ENCODE assay signal across 1 cellular context in the genomic region with DNA sequence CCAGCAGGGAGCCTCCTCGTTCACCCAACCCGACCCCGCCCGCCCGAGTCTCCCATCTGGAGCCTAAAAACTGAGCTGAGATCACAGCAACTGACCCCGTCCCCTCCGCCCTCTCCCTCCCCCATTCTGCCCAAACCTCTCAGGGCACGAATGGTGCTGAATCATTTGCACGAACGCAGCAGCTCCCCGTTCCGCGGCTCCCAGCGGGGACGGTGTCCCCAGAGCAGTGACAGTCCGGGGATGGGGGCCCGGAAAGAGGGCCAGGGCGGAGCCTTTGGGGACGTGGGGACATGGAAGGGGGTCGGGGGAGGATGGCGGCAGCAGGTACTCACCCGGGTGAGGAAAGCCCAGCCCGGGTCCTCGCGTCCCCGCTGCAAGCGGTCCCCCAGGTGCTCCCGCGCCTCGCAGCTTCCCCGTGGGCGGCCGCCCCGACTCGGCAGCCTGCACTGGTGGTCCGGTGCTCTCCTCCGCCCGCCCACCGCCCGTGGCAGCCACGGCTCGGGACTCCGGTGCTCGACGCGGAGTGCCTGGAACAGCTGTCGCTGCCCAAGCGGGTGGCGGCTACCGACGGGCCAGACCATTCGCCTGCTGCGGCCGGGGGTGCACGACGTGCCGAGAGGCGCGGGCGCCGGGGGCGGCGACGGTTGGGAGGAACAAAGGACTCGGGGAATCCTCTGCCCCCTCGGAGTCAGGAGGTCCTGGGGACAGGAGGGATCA.
TF ChIP-seq lines count a peak whose summit lies in the region.

A gene with protein sequence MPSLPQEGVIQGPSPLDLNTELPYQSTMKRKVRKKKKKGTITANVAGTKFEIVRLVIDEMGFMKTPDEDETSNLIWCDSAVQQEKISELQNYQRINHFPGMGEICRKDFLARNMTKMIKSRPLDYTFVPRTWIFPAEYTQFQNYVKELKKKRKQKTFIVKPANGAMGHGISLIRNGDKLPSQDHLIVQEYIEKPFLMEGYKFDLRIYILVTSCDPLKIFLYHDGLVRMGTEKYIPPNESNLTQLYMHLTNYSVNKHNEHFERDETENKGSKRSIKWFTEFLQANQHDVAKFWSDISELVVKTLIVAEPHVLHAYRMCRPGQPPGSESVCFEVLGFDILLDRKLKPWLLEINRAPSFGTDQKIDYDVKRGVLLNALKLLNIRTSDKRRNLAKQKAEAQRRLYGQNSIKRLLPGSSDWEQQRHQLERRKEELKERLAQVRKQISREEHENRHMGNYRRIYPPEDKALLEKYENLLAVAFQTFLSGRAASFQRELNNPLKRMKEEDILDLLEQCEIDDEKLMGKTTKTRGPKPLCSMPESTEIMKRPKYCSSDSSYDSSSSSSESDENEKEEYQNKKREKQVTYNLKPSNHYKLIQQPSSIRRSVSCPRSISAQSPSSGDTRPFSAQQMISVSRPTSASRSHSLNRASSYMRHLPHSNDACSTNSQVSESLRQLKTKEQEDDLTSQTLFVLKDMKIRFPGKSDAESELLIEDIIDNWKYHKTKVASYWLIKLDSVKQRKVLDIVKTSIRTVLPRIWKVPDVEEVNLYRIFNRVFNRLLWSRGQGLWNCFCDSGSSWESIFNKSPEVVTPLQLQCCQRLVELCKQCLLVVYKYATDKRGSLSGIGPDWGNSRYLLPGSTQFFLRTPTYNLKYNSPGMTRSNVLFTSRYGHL (minus strand): TSS at position 534 of the 717 bp plus-strand sequence. CDS start 46,921 bp downstream, outside the sequence.

TF ChIP-seq in HEK293, 187 proteins besides CTCF, POLR2A, EP300 and RAD21 (continued from another document and continues in another):
- TF ChIP-seq, protein P1, sequence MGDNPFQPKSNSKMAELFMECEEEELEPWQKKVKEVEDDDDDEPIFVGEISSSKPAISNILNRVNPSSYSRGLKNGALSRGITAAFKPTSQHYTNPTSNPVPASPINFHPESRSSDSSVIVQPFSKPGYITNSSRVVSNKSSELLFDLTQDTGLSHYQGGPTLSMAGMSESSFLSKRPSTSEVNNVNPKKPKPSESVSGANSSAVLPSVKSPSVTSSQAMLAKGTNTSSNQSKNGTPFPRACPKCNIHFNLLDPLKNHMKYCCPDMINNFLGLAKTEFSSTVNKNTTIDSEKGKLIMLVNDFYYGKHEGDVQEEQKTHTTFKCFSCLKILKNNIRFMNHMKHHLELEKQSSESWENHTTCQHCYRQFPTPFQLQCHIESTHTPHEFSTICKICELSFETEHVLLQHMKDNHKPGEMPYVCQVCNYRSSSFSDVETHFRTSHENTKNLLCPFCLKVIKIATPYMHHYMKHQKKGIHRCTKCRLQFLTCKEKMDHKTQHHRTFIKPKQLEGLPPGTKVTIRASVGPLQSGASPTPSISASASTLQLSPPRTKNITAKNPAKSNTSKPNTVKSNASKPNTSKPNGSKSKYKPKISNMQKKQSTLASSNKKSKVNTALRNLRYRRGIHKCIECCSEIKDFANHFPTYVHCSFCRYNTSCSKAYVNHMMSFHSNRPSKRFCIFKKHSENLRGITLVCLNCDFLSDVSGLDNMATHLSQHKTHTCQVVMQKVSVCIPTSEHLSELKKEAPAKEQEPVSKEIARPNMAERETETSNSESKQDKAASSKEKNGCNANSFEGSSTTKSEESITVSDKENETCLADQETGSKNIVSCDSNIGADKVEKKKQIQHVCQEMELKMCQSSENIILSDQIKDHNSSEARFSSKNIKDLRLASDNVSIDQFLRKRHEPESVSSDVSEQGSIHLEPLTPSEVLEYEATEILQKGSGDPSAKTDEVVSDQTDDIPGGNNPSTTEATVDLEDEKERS (tag by site-specific recombination; IDR thresholded peaks at IDR 0.05) = no peak
- TF ChIP-seq ZNF155 (tag by site-specific recombination; IDR thresholded peaks at IDR 0.05) (no peak), GLIS2 (tag by site-specific recombination; IDR thresholded peaks at IDR 0.05) (peak; percentile 70; the same call in 1 of the 2 replicates), KLF7 (tag by site-specific recombination; IDR thresholded peaks at IDR 0.05; ENCODE audit: borderline replicate concordance) (no peak), ZNF132 (tag by site-specific recombination; IDR thresholded peaks at IDR 0.05; ENCODE audit: borderline replicate concordance) (no peak), MEIS1 (CRISPR knock-in tag; IDR thresholded peaks at IDR 0.05; ENCODE audit: borderline replicate concordance) (no peak), ZNF626 (tag by site-specific recombination; IDR thresholded peaks at IDR 0.05) (no peak), ZNF433 (tag by site-specific recombination; IDR thresholded peaks at IDR 0.05; ENCODE audit: low read depth) (no peak), ZNF585B (tag by site-specific recombination; IDR thresholded peaks at IDR 0.05) (no peak; the same call in 1 of the 2 replicates), FEZF1 (tag by site-specific recombination; IDR thresholded peaks at IDR 0.05) (no peak), ZNF302 (tag by site-specific recombination; IDR thresholded peaks at IDR 0.05; ENCODE audit: low read depth) (no peak), ZBTB48 (tag by site-specific recombination; IDR thresholded peaks at IDR 0.05) (0 out of 2 replicates have a peak, but pooled peaks have one; percentile 33), ZNF341 (tag by site-specific recombination; IDR thresholded peaks at IDR 0.05; ENCODE audit: low read depth) (peak; percentile 99), ZNF837 (tag by site-specific recombination; IDR thresholded peaks at IDR 0.05) (no peak), ZNF747 (tag by site-specific recombination; IDR thresholded peaks at IDR 0.05) (no peak)
- TF ChIP-seq, protein P2, sequence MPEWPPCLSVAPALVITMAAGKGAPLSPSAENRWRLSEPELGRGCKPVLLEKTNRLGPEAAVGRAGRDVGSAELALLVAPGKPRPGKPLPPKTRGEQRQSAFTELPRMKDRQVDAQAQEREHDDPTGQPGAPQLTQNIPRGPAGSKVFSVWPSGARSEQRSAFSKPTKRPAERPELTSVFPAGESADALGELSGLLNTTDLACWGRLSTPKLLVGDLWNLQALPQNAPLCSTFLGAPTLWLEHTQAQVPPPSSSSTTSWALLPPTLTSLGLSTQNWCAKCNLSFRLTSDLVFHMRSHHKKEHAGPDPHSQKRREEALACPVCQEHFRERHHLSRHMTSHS (tag by site-specific recombination; IDR thresholded peaks at IDR 0.05) = no peak
- TF ChIP-seq, protein P3, sequence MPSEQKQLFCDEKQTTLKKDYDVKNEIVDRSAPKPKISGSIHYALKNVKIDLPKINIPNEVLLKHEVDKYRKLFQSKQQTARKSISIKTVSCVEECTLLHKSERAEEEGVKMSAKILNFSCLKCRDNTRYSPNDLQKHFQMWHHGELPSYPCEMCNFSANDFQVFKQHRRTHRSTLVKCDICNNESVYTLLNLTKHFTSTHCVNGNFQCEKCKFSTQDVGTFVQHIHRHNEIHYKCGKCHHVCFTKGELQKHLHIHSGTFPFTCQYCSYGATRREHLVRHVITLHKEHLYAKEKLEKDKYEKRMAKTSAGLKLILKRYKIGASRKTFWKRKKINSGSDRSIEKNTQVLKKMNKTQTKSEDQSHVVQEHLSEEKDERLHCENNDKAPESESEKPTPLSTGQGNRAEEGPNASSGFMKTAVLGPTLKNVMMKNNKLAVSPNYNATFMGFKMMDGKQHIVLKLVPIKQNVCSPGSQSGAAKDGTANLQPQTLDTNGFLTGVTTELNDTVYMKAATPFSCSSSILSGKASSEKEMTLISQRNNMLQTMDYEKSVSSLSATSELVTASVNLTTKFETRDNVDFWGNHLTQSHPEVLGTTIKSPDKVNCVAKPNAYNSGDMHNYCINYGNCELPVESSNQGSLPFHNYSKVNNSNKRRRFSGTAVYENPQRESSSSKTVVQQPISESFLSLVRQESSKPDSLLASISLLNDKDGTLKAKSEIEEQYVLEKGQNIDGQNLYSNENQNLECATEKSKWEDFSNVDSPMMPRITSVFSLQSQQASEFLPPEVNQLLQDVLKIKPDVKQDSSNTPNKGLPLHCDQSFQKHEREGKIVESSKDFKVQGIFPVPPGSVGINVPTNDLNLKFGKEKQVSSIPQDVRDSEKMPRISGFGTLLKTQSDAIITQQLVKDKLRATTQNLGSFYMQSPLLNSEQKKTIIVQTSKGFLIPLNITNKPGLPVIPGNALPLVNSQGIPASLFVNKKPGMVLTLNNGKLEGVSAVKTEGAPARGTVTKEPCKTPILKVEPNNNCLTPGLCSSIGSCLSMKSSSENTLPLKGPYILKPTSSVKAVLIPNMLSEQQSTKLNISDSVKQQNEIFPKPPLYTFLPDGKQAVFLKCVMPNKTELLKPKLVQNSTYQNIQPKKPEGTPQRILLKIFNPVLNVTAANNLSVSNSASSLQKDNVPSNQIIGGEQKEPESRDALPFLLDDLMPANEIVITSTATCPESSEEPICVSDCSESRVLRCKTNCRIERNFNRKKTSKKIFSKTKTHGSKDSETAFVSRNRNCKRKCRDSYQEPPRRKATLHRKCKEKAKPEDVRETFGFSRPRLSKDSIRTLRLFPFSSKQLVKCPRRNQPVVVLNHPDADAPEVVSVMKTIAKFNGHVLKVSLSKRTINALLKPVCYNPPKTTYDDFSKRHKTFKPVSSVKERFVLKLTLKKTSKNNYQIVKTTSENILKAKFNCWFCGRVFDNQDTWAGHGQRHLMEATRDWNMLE (tag by site-specific recombination; conservative IDR thresholded peaks at IDR 0.05; ENCODE audit: low read depth) = 0 out of 2 replicates have a peak, but pooled peaks have one; percentile 34
- TF ChIP-seq, protein P4, sequence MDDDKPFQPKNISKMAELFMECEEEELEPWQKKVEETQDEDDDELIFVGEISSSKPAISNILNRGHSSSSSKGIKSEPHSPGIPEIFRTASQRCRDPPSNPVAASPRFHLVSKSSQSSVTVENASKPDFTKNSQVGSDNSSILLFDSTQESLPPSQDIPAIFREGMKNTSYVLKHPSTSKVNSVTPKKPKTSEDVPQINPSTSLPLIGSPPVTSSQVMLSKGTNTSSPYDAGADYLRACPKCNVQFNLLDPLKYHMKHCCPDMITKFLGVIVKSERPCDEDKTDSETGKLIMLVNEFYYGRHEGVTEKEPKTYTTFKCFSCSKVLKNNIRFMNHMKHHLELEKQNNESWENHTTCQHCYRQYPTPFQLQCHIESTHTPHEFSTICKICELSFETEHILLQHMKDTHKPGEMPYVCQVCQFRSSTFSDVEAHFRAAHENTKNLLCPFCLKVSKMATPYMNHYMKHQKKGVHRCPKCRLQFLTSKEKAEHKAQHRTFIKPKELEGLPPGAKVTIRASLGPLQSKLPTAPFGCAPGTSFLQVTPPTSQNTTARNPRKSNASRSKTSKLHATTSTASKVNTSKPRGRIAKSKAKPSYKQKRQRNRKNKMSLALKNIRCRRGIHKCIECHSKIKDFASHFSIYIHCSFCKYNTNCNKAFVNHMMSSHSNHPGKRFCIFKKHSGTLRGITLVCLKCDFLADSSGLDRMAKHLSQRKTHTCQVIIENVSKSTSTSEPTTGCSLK (tag by site-specific recombination; IDR thresholded peaks at IDR 0.05) = no peak
- TF ChIP-seq, protein P5, sequence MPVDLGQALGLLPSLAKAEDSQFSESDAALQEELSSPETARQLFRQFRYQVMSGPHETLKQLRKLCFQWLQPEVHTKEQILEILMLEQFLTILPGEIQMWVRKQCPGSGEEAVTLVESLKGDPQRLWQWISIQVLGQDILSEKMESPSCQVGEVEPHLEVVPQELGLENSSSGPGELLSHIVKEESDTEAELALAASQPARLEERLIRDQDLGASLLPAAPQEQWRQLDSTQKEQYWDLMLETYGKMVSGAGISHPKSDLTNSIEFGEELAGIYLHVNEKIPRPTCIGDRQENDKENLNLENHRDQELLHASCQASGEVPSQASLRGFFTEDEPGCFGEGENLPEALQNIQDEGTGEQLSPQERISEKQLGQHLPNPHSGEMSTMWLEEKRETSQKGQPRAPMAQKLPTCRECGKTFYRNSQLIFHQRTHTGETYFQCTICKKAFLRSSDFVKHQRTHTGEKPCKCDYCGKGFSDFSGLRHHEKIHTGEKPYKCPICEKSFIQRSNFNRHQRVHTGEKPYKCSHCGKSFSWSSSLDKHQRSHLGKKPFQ (tag by site-specific recombination; IDR thresholded peaks at IDR 0.05) = no peak
- TF ChIP-seq, protein P6, sequence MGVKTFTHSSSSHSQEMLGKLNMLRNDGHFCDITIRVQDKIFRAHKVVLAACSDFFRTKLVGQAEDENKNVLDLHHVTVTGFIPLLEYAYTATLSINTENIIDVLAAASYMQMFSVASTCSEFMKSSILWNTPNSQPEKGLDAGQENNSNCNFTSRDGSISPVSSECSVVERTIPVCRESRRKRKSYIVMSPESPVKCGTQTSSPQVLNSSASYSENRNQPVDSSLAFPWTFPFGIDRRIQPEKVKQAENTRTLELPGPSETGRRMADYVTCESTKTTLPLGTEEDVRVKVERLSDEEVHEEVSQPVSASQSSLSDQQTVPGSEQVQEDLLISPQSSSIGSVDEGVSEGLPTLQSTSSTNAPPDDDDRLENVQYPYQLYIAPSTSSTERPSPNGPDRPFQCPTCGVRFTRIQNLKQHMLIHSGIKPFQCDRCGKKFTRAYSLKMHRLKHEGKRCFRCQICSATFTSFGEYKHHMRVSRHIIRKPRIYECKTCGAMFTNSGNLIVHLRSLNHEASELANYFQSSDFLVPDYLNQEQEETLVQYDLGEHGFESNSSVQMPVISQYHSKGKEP (tag by site-specific recombination; IDR thresholded peaks at IDR 0.05) = no peak
- TF ChIP-seq, protein P7, sequence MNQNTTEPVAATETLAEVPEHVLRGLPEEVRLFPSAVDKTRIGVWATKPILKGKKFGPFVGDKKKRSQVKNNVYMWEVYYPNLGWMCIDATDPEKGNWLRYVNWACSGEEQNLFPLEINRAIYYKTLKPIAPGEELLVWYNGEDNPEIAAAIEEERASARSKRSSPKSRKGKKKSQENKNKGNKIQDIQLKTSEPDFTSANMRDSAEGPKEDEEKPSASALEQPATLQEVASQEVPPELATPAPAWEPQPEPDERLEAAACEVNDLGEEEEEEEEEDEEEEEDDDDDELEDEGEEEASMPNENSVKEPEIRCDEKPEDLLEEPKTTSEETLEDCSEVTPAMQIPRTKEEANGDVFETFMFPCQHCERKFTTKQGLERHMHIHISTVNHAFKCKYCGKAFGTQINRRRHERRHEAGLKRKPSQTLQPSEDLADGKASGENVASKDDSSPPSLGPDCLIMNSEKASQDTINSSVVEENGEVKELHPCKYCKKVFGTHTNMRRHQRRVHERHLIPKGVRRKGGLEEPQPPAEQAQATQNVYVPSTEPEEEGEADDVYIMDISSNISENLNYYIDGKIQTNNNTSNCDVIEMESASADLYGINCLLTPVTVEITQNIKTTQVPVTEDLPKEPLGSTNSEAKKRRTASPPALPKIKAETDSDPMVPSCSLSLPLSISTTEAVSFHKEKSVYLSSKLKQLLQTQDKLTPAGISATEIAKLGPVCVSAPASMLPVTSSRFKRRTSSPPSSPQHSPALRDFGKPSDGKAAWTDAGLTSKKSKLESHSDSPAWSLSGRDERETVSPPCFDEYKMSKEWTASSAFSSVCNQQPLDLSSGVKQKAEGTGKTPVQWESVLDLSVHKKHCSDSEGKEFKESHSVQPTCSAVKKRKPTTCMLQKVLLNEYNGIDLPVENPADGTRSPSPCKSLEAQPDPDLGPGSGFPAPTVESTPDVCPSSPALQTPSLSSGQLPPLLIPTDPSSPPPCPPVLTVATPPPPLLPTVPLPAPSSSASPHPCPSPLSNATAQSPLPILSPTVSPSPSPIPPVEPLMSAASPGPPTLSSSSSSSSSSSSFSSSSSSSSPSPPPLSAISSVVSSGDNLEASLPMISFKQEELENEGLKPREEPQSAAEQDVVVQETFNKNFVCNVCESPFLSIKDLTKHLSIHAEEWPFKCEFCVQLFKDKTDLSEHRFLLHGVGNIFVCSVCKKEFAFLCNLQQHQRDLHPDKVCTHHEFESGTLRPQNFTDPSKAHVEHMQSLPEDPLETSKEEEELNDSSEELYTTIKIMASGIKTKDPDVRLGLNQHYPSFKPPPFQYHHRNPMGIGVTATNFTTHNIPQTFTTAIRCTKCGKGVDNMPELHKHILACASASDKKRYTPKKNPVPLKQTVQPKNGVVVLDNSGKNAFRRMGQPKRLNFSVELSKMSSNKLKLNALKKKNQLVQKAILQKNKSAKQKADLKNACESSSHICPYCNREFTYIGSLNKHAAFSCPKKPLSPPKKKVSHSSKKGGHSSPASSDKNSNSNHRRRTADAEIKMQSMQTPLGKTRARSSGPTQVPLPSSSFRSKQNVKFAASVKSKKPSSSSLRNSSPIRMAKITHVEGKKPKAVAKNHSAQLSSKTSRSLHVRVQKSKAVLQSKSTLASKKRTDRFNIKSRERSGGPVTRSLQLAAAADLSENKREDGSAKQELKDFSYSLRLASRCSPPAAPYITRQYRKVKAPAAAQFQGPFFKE (tag by site-specific recombination; IDR thresholded peaks at IDR 0.05; ENCODE audit: borderline replicate concordance) = no peak
